ENCODE assay signal across 9 cellular contexts in the genomic region with DNA sequence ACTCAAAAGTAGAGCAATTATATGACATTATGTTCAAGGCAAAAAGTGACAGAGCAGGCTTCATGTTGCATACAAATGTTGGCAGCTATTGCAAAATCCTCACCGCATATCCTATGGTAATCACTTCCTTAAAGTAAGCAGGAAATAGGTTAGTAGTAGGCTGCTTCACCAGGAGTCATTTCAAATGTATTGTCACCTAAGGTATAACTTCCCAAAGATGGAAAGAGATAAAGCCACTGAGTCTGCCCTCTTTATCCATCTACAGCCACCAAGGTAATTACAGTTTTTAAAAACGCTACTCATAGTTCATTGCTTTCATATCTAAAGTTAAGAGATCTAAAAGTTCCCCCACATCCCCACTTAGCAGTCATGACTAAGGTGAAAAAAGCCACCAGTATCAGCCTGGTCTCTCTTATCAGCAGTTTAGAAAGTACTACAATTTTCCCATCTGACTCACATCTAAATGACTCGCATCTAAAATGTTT. TPM values are rescaled to one million over a fixed set of nuclear protein-coding genes. Genes with fewer than 3 reads are reported as not detected.
DNase-seq lines count a peak whose midpoint lies in the region; ATAC-seq and TF ChIP-seq lines count a peak whose summit lies in the region.
"Had no signal": no experiment of that assay in that cellular context is flagged by ENCODE, and none has a peak within 500 bp of the region (broad histone marks: within the 10 kb centered on the region; RNA-seq: fewer than 3 reads in every experiment).

No MANE protein-coding gene starts in this region.

- H3K4me3 ChIP-seq in HL-60 (replicated peaks; ENCODE audit: insufficient read depth, low read length) (no peak overlapping the region), skeletal muscle cell (ENCODE audit: low read depth, low read length) (no peak overlapping the region), testis (no peak overlapping the region), endodermal cell (ENCODE audit: low read length) (no peak overlapping the region)

- H3K9me3 ChIP-seq in testis (no peaks in the 10 kb centered on the region), endodermal cell (ENCODE audit: control insufficient read depth, low read length) (peaks cover 29% of the 10 kb centered on the region)

- no peak for TF ChIP-seq POLR2A in testis (IDR thresholded peaks at IDR 0.05)

- in situ Hi-C loops in G401 (cut with HindIII; ENCODE audit: low sequenced_read_pairs), result no loop called here

- H3K4me1 ChIP-seq in testis, result peaks cover 6% of the 10 kb centered on the region
- no peaks in the 10 kb centered on the region for H3K4me1 ChIP-seq in endodermal cell (ENCODE audit: control insufficient read depth, insufficient read depth, low read length)

- no peaks in the 10 kb centered on the region for H3K27me3 ChIP-seq in HL-60 (ENCODE audit: insufficient read depth, poor library complexity, severe bottlenecking)
- no peaks in the 10 kb centered on the region for H3K27me3 ChIP-seq in testis
- no peaks in the 10 kb centered on the region for H3K27me3 ChIP-seq in endodermal cell (ENCODE audit: control insufficient read depth, insufficient read depth, low read length, poor library complexity, severe bottlenecking)

- DNase-seq in DMS 273 (lab: John Stamatoyannopoulos, UW; ENCODE audit: unreplicated experiment) (peak; percentile 49), HL-60 (ENCODE audit: low read depth in 1 of 2, low spot score in 1 of 2) (peak; percentile 49 to 87), skeletal muscle cell (ENCODE audit: low read depth) (peak; percentile 45), testis (no peak), G401 (ENCODE audit: low spot score) (no peak), endodermal cell (no peak)

- 39 to 58% methylated on average over 3 of the region's 3 CpGs for WGBS in testis, 2 donors
- WGBS in endodermal cell (ENCODE audit: insufficient coverage in 1 of 2, insufficient read length in 1 of 2), 2 experiments, result 80 to 82% methylated on average over 3 of the region's 3 CpGs

- no peaks in the 10 kb centered on the region for H3K9me3 Mint-ChIP-seq in activated T-helper 17 cell treated with anti-CD3 and anti-CD28 coated beads, Interleukin-2, amount 50 U/mL, for 72 hours
- H3K9me3 Mint-ChIP-seq in endodermal cell, result peaks cover 28% of the 10 kb centered on the region

- H3K27me3 Mint-ChIP-seq in activated T-helper 17 cell treated with anti-CD3 and anti-CD28 coated beads, Interleukin-2, amount 50 U/mL, for 72 hours, result peaks cover 19% of the 10 kb centered on the region
- H3K27me3 Mint-ChIP-seq in endodermal cell (ENCODE audit: insufficient read depth), result no peaks in the 10 kb centered on the region

- no peak overlapping the region for H3K9ac ChIP-seq in endodermal cell (ENCODE audit: extremely low read depth, low read length, poor library complexity, severe bottlenecking)

- H3K27ac ChIP-seq in HL-60 (replicated peaks) (peak overlapping the region; percentile 22; the same call in 1 of the 2 replicates), testis (no peak overlapping the region), endodermal cell (ENCODE audit: low read depth, low read length) (no peak overlapping the region)

- peak; percentile 77 for ATAC-seq in GM21390 (IDR thresholded peaks at IDR 0.05; ENCODE audit: unreplicated experiment)
- peak; percentile 84 for ATAC-seq in activated T-helper 17 cell treated with anti-CD3 and anti-CD28 coated beads, Interleukin-2, amount 50 U/mL, for 72 hours (replicated peaks)

- TF ChIP-seq CTCF in HL-60 (IDR thresholded peaks at IDR 0.05; ENCODE audit: insufficient read depth, low read length) (no peak), testis (IDR thresholded peaks at IDR 0.05) (no peak), endodermal cell (conservative IDR thresholded peaks at IDR 0.05) (no peak)

- no peaks in the 10 kb centered on the region for H3K4me1 Mint-ChIP-seq in activated T-helper 17 cell treated with anti-CD3 and anti-CD28 coated beads, Interleukin-2, amount 50 U/mL, for 72 hours
- H3K4me1 Mint-ChIP-seq in endodermal cell, result peaks cover 20% of the 10 kb centered on the region

- H3K4me3 Mint-ChIP-seq in activated T-helper 17 cell treated with anti-CD3 and anti-CD28 coated beads, Interleukin-2, amount 50 U/mL, for 72 hours, result no peak overlapping the region
- no peak overlapping the region for H3K4me3 Mint-ChIP-seq in endodermal cell

- intact Hi-C loops in testis (cut with DNase I; ENCODE audit: low total_unique reads), result no loop called here

- no peaks in the 10 kb centered on the region for H3K36me3 ChIP-seq in testis (ENCODE audit: low read depth, missing control alignments)
- H3K36me3 ChIP-seq in endodermal cell (ENCODE audit: control insufficient read depth, insufficient read depth, low read length), result peaks cover 59% of the 10 kb centered on the region

- H3K27ac Mint-ChIP-seq in activated T-helper 17 cell treated with anti-CD3 and anti-CD28 coated beads, Interleukin-2, amount 50 U/mL, for 72 hours, result no peak overlapping the region
- H3K27ac Mint-ChIP-seq in endodermal cell, result no peak overlapping the region

- H3K36me3 Mint-ChIP-seq in activated T-helper 17 cell treated with anti-CD3 and anti-CD28 coated beads, Interleukin-2, amount 50 U/mL, for 72 hours (ENCODE audit: low read depth), result no peaks in the 10 kb centered on the region
- H3K36me3 Mint-ChIP-seq in endodermal cell (ENCODE audit: low read depth), result peaks cover 74% of the 10 kb centered on the region

RNA-seq across cellular contexts. Expression of a gene that starts 31.6 kb away (rescaled TPM):
- total RNA-seq in activated T-helper 17 cell treated with anti-CD3 and anti-CD28 coated beads, Interleukin-2, amount 50 U/mL, for 72 hours, result not detected
- 10 to 100 TPM; 16.9 to 31.6 TPM for total RNA-seq in testis
- polyA plus RNA-seq in testis (ENCODE audit: insufficient read depth, low read depth, low replicate concordance), result 72.2 TPM
- not detected in 2 replicates for total RNA-seq in G401 (2014; rRNA removed; shearing (Covaris generic))
- not detected for total RNA-seq in endodermal cell
- not detected for polyA plus RNA-seq in endodermal cell (2013, experiment 1 of 2)
- polyA plus RNA-seq in endodermal cell (2013, experiment 2 of 2), result not detected
- polyA plus RNA-seq: esophagus had no signal

Comparison
In these comparisons a context has a peak if more than half of its experiments do, and no peak if none do; other contexts are left out.
1. DNase-seq: peak in DMS 273 (single experiment), HL-60 (2 of 2) and skeletal muscle cell (single experiment); none in testis (single experiment), G401 (single experiment) and endodermal cell (single experiment).
2. RNA of a gene that starts 31.6 kb away (total RNA-seq): 16.9 to 31.6 TPM in testis; not detected in endodermal cell, not detected in activated T-helper 17 cell treated with anti-CD3 and anti-CD28 coated beads, Interleukin-2, amount 50 U/mL, for 72 hours and not detected in G401; every median in the first group is over 10 times any median in the second.